ENCODE assay signal across 8 cellular contexts in genomic region chr5:59810041-59810440, GRCh38.
A peak's percentile ranks its signal among the peaks of the same experiment; 100 is the strongest.
DNase-seq lines count a peak whose midpoint lies in the region; ATAC-seq, FAIRE-seq and TF ChIP-seq lines count a peak whose summit lies in the region.

No MANE protein-coding gene starts in this region.

- H3K4me3 ChIP-seq in pancreas (peak overlapping the region in 2 of 4 donors; percentile 16 to 22), transverse colon (peak overlapping the region in 1 of 4 donors; percentile 15)

- H3K4me1 ChIP-seq in pancreas (no peaks in the 10 kb centered on the region), transverse colon (peaks cover 0 to 6% (median 2%) of the 10 kb centered on the region in 4 donors)

- no peak for TF ChIP-seq EP300 in transverse colon (IDR thresholded peaks at IDR 0.05; ENCODE audit: low read depth)

- intact Hi-C loops in pancreas (cut with DNase I) (no loop called here), transverse colon (cut with DNase I; ENCODE audit: low total_unique reads) (loop anchor here (5.0 to 10.0 kb wide), 4 partner anchors 575 to 857 kb away; no protein-coding TSS in a partner anchor)

- POLR2A ChIA-PET in RWPE1 (lab: Yijun Ruan, JAX; ENCODE audit: low non-redundant PET): interaction anchor here (0.5 kb wide), 1 partner anchor 139 kb away, joined by 5 read pairs; no protein-coding TSS in a partner anchor

- peak; percentile 94 for FAIRE-seq in pancreas (lab: Jason Lieb, UNC)

- no peak for TF ChIP-seq POLR2A in transverse colon (IDR thresholded peaks at IDR 0.05)

- H3K36me3 ChIP-seq in pancreas: no peaks in the 10 kb centered on the region
- H3K36me3 ChIP-seq in transverse colon: no peaks in the 10 kb centered on the region

- DNase-seq in CD1c-positive myeloid dendritic cell (ENCODE audit: extremely low spot score) (peak; percentile 87), GM19238 (ENCODE audit: insufficient read length, low spot score) (peak; percentile 16), HUDEP-2 (lab: John Stamatoyannopoulos, UW; ENCODE audit: unreplicated experiment in 76 of 76) (peak in 43 of 76 experiments; percentile 1 to 60 (median 19)), RWPE1 (ENCODE audit: low spot score) (peak; percentile 74), glomerular visceral epithelial cell (ENCODE audit: extremely low spot score) (peak; percentile 77), pancreas (peak; percentile 46 to 83 (median 68)), transverse colon (peak; percentile 76)
- DNase-seq in activated naive CD4-positive, alpha-beta T cell treated with Interleukin-2 at 50 U/mL for 16 hours: peak; percentile 61

- CTCF ChIA-PET in RWPE1 (lab: Yijun Ruan, JAX): interaction anchor here (0.6 to 1.4 kb wide), 33 partner anchors 10 to 1400 kb away, joined by 3 to 7 read pairs (median 3); partner anchors contain the start of gene DEPDC1B

- no peaks in the 10 kb centered on the region for H3K27me3 ChIP-seq in pancreas
- no peaks in the 10 kb centered on the region for H3K27me3 ChIP-seq in transverse colon

- in situ Hi-C loops in transverse colon (cut with MboI; ENCODE audit: low pct_ligation_motif_present in 1 of 4, low pct_unique_long_range_greater_than_20kb in 1 of 4, low sequenced_read_pairs in 3 of 4): loop anchor here in 3 of 4 donors (10.0 to 25.0 kb wide), 6 partner anchors 352 to 855 kb away; no protein-coding TSS in a partner anchor

- peak; percentile 98 for TF ChIP-seq CTCF in RWPE1 (conservative IDR thresholded peaks at IDR 0.05; ENCODE audit: low read depth)
- peak; percentile 81 to 87 (median 84) for TF ChIP-seq CTCF in pancreas (IDR thresholded peaks at IDR 0.05)
- TF ChIP-seq CTCF in transverse colon (IDR thresholded peaks at IDR 0.05): peak; percentile 83 to 91 (median 89)

- H3K9me3 ChIP-seq in pancreas (no peaks in the 10 kb centered on the region), transverse colon (no peaks in the 10 kb centered on the region)

- WGBS in pancreas, 2 donors: 1% methylated on average over 14 of the region's 14 CpGs
- 5 to 8% methylated on average over 6 to 14 of the region's 14 CpGs for WGBS in transverse colon (ENCODE audit: low coverage in 1 of 2), 2 donors

- no peak overlapping the region for H3K27ac ChIP-seq in RWPE1
- no peak overlapping the region for H3K27ac ChIP-seq in pancreas
- no peak overlapping the region for H3K27ac ChIP-seq in transverse colon

- peak; percentile 63 to 85 (median 82) for ATAC-seq in pancreas

Comparison
In these comparisons a context has a peak if more than half of its experiments do, and no peak if none do; other contexts are left out.
1. DNase-seq: peak in every context shown above with its lines; median percentile 87 in CD1c-positive myeloid dendritic cell; 77 in glomerular visceral epithelial cell; 76 in transverse colon; 74 in RWPE1; 68 in pancreas; 61 in activated naive CD4-positive, alpha-beta T cell treated with Interleukin-2 at 50 U/mL for 16 hours; 19 in HUDEP-2; 16 in GM19238.